1 cellular context compared by ENCODE assay signal in genomic region chr6:27495386-27496135, GRCh38.
A peak's percentile ranks its signal among the peaks of the same experiment; 100 is the strongest.
TF ChIP-seq lines count a peak whose summit lies in the region.

No MANE protein-coding gene starts in this region.

TF ChIP-seq in H1, 55 proteins besides CTCF, POLR2A, EP300 and RAD21 (continued from another document):
- TF ChIP-seq, protein P1, sequence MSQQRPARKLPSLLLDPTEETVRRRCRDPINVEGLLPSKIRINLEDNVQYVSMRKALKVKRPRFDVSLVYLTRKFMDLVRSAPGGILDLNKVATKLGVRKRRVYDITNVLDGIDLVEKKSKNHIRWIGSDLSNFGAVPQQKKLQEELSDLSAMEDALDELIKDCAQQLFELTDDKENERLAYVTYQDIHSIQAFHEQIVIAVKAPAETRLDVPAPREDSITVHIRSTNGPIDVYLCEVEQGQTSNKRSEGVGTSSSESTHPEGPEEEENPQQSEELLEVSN (IDR thresholded peaks at IDR 0.05): no peak
- TF ChIP-seq, protein P2, sequence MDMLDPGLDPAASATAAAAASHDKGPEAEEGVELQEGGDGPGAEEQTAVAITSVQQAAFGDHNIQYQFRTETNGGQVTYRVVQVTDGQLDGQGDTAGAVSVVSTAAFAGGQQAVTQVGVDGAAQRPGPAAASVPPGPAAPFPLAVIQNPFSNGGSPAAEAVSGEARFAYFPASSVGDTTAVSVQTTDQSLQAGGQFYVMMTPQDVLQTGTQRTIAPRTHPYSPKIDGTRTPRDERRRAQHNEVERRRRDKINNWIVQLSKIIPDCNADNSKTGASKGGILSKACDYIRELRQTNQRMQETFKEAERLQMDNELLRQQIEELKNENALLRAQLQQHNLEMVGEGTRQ (IDR thresholded peaks at IDR 0.05; ENCODE audit: low read length): no peak
- peak; percentile 56 for TF ChIP-seq KDM4A (IDR thresholded peaks at IDR 0.05; ENCODE audit: low read depth, low read length, severe bottlenecking)
- peak; percentile 53; the same call in 1 of the 2 replicates for TF ChIP-seq JUND (IDR thresholded peaks at IDR 0.05; ENCODE audit: low read length)
- no peak for TF ChIP-seq BRCA1 (IDR thresholded peaks at IDR 0.05; ENCODE audit: low read depth, low read length)
- TF ChIP-seq BACH1 (IDR thresholded peaks at IDR 0.05; ENCODE audit: low read length): no peak
- no peak for TF ChIP-seq CBX5 (IDR thresholded peaks at IDR 0.05; ENCODE audit: low read depth, low read length)
- TF ChIP-seq CTBP2 (IDR thresholded peaks at IDR 0.05; ENCODE audit: borderline replicate concordance, insufficient read depth, insufficient read length, low read length): no peak
- no peak for TF ChIP-seq NANOG (IDR thresholded peaks at IDR 0.05; ENCODE audit: insufficient read depth, low read depth, low read length, poor library complexity, severe bottlenecking)
- peak; percentile 36 for TF ChIP-seq CEBPB (IDR thresholded peaks at IDR 0.05; ENCODE audit: low read depth, low read length)
- 0 out of 2 replicates have a peak, but pooled peaks have one; percentile 57 for TF ChIP-seq TEAD4 (IDR thresholded peaks at IDR 0.05; ENCODE audit: low read depth, low read length)
- TF ChIP-seq EZH2 (IDR thresholded peaks at IDR 0.05; ENCODE audit: low read depth, low read length, severe bottlenecking): no peak
- no peak for TF ChIP-seq SIX5 (IDR thresholded peaks at IDR 0.05; ENCODE audit: low read depth, low read length)
- TF ChIP-seq HDAC2 (IDR thresholded peaks at IDR 0.05; ENCODE audit: borderline replicate concordance in 1 of 2, low read depth in 2 of 2, low read length in 2 of 2): no peak
- TF ChIP-seq JUN (IDR thresholded peaks at IDR 0.05; ENCODE audit: low read depth, low read length): no peak
- TF ChIP-seq CBX8 (IDR thresholded peaks at IDR 0.05; ENCODE audit: borderline replicate concordance, low read depth, low read length): no peak
- no peak for TF ChIP-seq MAX (IDR thresholded peaks at IDR 0.05)
- peak; percentile 98 for TF ChIP-seq RBBP5 (IDR thresholded peaks at IDR 0.05; ENCODE audit: borderline replicate concordance, low read depth, low read length)
- TF ChIP-seq HDAC6 (IDR thresholded peaks at IDR 0.05; ENCODE audit: low read depth, low read length): no peak
- TF ChIP-seq SIN3A (conservative IDR thresholded peaks at IDR 0.05 in 1 of 2, IDR thresholded peaks at IDR 0.05 in 1 of 2; ENCODE audit: low read depth in 1 of 2, low read length in 2 of 2): peak; percentile 55 to 96; a peak in 2 of 4 replicates
- no peak for TF ChIP-seq YY1 (IDR thresholded peaks at IDR 0.05; ENCODE audit: low read depth, low read length)
- TF ChIP-seq CREB1 (IDR thresholded peaks at IDR 0.05): peak; percentile 96
- no peak for TF ChIP-seq TAF1 (IDR thresholded peaks at IDR 0.05; ENCODE audit: low read depth, low read length)
- no peak for TF ChIP-seq CHD1 (IDR thresholded peaks at IDR 0.05; ENCODE audit: low read depth, low read length)
- TF ChIP-seq EGR1 (IDR thresholded peaks at IDR 0.05; ENCODE audit: borderline replicate concordance, low read depth, low read length): no peak
- no peak for TF ChIP-seq CHD2 (IDR thresholded peaks at IDR 0.05; ENCODE audit: low read length)
- no peak for TF ChIP-seq MAFK (IDR thresholded peaks at IDR 0.05; ENCODE audit: low read depth, low read length)
- no peak for TF ChIP-seq ZNF274 (IDR thresholded peaks at IDR 0.05; ENCODE audit: borderline replicate concordance, extremely low read depth, low read length)
- no peak; the same call in 1 of the 2 replicates for TF ChIP-seq NRF1 (IDR thresholded peaks at IDR 0.05; ENCODE audit: low read depth, low read length)
- TF ChIP-seq KDM1A (IDR thresholded peaks at IDR 0.05; ENCODE audit: borderline replicate concordance, low read length): 0 out of 2 replicates have a peak, but pooled peaks have one; percentile 38
- 0 out of 2 replicates have a peak, but pooled peaks have one; percentile 51 for TF ChIP-seq SP1 (IDR thresholded peaks at IDR 0.05; ENCODE audit: low read depth, low read length)
- TF ChIP-seq SAP30 (IDR thresholded peaks at IDR 0.05; ENCODE audit: insufficient read depth, insufficient replicate concordance, low read length): no peak
- TF ChIP-seq RXRA (IDR thresholded peaks at IDR 0.05; ENCODE audit: insufficient read depth, low read depth, low read length): no peak
- no peak for TF ChIP-seq FOSL1 (IDR thresholded peaks at IDR 0.05; ENCODE audit: insufficient read depth, low read depth, low read length)
- TF ChIP-seq ASH2L (IDR thresholded peaks at IDR 0.05; ENCODE audit: low read length): peak; percentile 95
- no peak for TF ChIP-seq RFX5 (IDR thresholded peaks at IDR 0.05; ENCODE audit: borderline replicate concordance, low read depth, low read length)
- no peak for TF ChIP-seq BCL11A (IDR thresholded peaks at IDR 0.05; ENCODE audit: low read depth in 2 of 2, low read length in 2 of 2)
- TF ChIP-seq RNF2 (IDR thresholded peaks at IDR 0.05; ENCODE audit: borderline replicate concordance, low read depth, low read length, missing control alignments, poor library complexity, severe bottlenecking): no peak
- no peak for TF ChIP-seq ATF3 (IDR thresholded peaks at IDR 0.05; ENCODE audit: insufficient read depth, low read depth, low read length)
- TF ChIP-seq SP2 (IDR thresholded peaks at IDR 0.05; ENCODE audit: low read length): no peak
- no peak for TF ChIP-seq SIRT6 (IDR thresholded peaks at IDR 0.05; ENCODE audit: low read length)
- no peak for TF ChIP-seq SP4 (IDR thresholded peaks at IDR 0.05; ENCODE audit: low read length)
- TF ChIP-seq GTF2F1 (IDR thresholded peaks at IDR 0.05; ENCODE audit: borderline replicate concordance, low read depth, low read length): no peak
- TF ChIP-seq KDM5A (IDR thresholded peaks at IDR 0.05; ENCODE audit: low read length): no peak
- no peak for TF ChIP-seq TAF7 (optimal IDR thresholded peaks at IDR 0.05; ENCODE audit: borderline replicate concordance, low read depth, low read length)
- TF ChIP-seq POLR2AphosphoS5 (IDR thresholded peaks at IDR 0.05; ENCODE audit: low read depth, low read length): no peak
- TF ChIP-seq POU5F1 (IDR thresholded peaks at IDR 0.05; ENCODE audit: low read depth, low read length): no peak
- peak; percentile 54 for TF ChIP-seq CHD7 (IDR thresholded peaks at IDR 0.05; ENCODE audit: insufficient replicate concordance, low read length)
- peak; percentile 62; the same call in 1 of the 2 replicates for TF ChIP-seq TCF12 (IDR thresholded peaks at IDR 0.05; ENCODE audit: low read depth, low read length)
- no peak for TF ChIP-seq SUZ12 (IDR thresholded peaks at IDR 0.05; ENCODE audit: low read length)
- TF ChIP-seq TBP (IDR thresholded peaks at IDR 0.05; ENCODE audit: low read depth, low read length): peak; percentile 99
- TF ChIP-seq GABPA (IDR thresholded peaks at IDR 0.05; ENCODE audit: borderline replicate concordance, insufficient read depth, low read length): no peak
- peak; percentile 72; the same call in 1 of the 2 replicates for TF ChIP-seq SRF (IDR thresholded peaks at IDR 0.05; ENCODE audit: low read depth, low read length)
